In genomic region chr17:64781394-64781793, GRCh38 we compare ENCODE assay signal across 1 cellular context.
TF ChIP-seq lines count a peak whose summit lies in the region.

No MANE protein-coding gene starts in this region.

TF ChIP-seq in SK-N-SH treated with all-trans-retinoic acid at 6 μM for 48 hours, 23 proteins besides CTCF, POLR2A, EP300 and RAD21 (continued from another document):
- TF ChIP-seq CREB5 (CRISPR knock-in tag; IDR thresholded peaks at IDR 0.05; ENCODE audit: low read depth) (no peak), ZNF565 (CRISPR knock-in tag; conservative IDR thresholded peaks at IDR 0.05; ENCODE audit: low read depth) (no peak), TOX (CRISPR knock-in tag; IDR thresholded peaks at IDR 0.05; ENCODE audit: borderline replicate concordance) (no peak), PPARA (CRISPR knock-in tag; IDR thresholded peaks at IDR 0.05; ENCODE audit: borderline replicate concordance) (no peak), ZNF8 (CRISPR knock-in tag; IDR thresholded peaks at IDR 0.05) (no peak), CSRNP3 (CRISPR knock-in tag; IDR thresholded peaks at IDR 0.05) (no peak), ESRRG (CRISPR knock-in tag; IDR thresholded peaks at IDR 0.05) (no peak), ISL1 (CRISPR knock-in tag; IDR thresholded peaks at IDR 0.05) (no peak), RARB (CRISPR knock-in tag; IDR thresholded peaks at IDR 0.05) (no peak), ZC3H10 (CRISPR knock-in tag; IDR thresholded peaks at IDR 0.05) (no peak), ZFP30 (CRISPR knock-in tag; IDR thresholded peaks at IDR 0.05) (no peak), PATZ1 (CRISPR knock-in tag; IDR thresholded peaks at IDR 0.05; ENCODE audit: borderline replicate concordance) (no peak), ZNF70 (CRISPR knock-in tag; IDR thresholded peaks at IDR 0.05) (no peak)
